ENCODE assay signal across 13 cellular contexts in the genomic region with DNA sequence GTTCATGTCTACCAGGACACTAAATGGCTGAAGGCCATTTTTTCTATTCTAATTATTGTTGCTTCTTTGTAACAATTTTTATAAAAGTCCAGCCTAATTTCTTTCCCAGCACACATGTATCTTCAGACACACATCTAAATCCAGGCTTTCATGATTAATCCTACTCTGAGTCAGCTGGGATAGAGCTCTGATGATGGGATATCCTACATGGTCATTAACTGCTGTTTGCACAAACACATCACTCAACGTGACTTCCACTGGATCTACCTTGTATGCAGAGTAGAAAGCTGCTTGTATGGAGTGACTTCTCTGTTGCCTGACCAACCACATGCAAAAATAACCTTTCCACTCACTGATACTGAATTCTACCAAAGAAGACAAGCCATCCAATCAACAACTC.
DNase-seq lines count a peak whose midpoint lies in the region; ATAC-seq, FAIRE-seq and TF ChIP-seq lines count a peak whose summit lies in the region.
"Had no signal": no experiment of that assay in that cellular context is flagged by ENCODE, and none has a peak within 500 bp of the region (broad histone marks: within the 10 kb centered on the region; RNA-seq: fewer than 3 reads in every experiment).

No MANE protein-coding gene starts in this region.

- peak; percentile 59 for FAIRE-seq in A549 (lab: Jason Lieb, UNC)

- TF ChIP-seq EP300 in A549 (IDR thresholded peaks at IDR 0.05) = no peak

- TF ChIP-seq CTCF in A549 (IDR thresholded peaks at IDR 0.05) = no peak

- H3K4me2 ChIP-seq in A549 = peak overlapping the region; percentile 74

- POLR2A ChIA-PET in A549 (lab: Yijun Ruan, JAX) = interaction anchor here (0.9 kb wide), 1 partner anchor 154 kb away, joined by 3 read pairs; no protein-coding TSS in a partner anchor

- peaks cover 45% of the 10 kb centered on the region for H3K4me1 ChIP-seq in A549

- peaks cover 6% of the 10 kb centered on the region; the same call in 2 of the 3 replicates for H3K9me3 ChIP-seq in A549
- H3K9me3 ChIP-seq: MG63 had no signal

- peak; percentile 61 to 63 for ATAC-seq in A549
- no peak for ATAC-seq in HG03521 (IDR thresholded peaks at IDR 0.05; ENCODE audit: unreplicated experiment)
- ATAC-seq in GM21786 (IDR thresholded peaks at IDR 0.05; ENCODE audit: unreplicated experiment) = no peak

- no peak overlapping the region for H3K4me3 ChIP-seq in A549
- H3K4me3 ChIP-seq: MG63 had no signal

- DNase-seq in A549 (ENCODE audit: low read depth in 1 of 2, low spot score in 1 of 2) (peak; percentile 26 to 63), HT1080 (ENCODE audit: low read depth) (peak; percentile 28), RPMI7951 (ENCODE audit: low read depth) (peak; percentile 30), iris pigment epithelial cell (ENCODE audit: low read depth) (peak; percentile 20), retina (no peak), DMS 273 (lab: John Stamatoyannopoulos, UW; ENCODE audit: unreplicated experiment) (no peak)
- DNase-seq: activated CD8-positive, alpha-beta memory T cell treated with anti-CD3 and anti-CD28 coated beads for 24 hours; aorta; COR-L47; MG63 had no signal

- no peak for TF ChIP-seq POLR2A in A549 (IDR thresholded peaks at IDR 0.05; ENCODE audit: low read length)

- 0% methylated on average over 1 of the region's 1 CpG for WGBS in A549 (ENCODE audit: missing lambda C conversion rate)

- CTCF ChIA-PET in A549 (lab: Yijun Ruan, JAX) = no interaction called here

- peak overlapping the region; percentile 69 to 79 for H3K27ac ChIP-seq in A549
- H3K27ac ChIP-seq: VCaP had no signal

- no peak for TF ChIP-seq RAD21 in A549 (conservative IDR thresholded peaks at IDR 0.05 in 1 of 2, IDR thresholded peaks at IDR 0.05 in 1 of 2)

TF ChIP-seq in A549, 52 proteins besides CTCF, POLR2A, EP300 and RAD21:
- no peak for TF ChIP-seq HEYL (CRISPR knock-in tag; IDR thresholded peaks at IDR 0.05)
- TF ChIP-seq EHF (CRISPR knock-in tag; IDR thresholded peaks at IDR 0.05) = no peak
- TF ChIP-seq, protein P1, sequence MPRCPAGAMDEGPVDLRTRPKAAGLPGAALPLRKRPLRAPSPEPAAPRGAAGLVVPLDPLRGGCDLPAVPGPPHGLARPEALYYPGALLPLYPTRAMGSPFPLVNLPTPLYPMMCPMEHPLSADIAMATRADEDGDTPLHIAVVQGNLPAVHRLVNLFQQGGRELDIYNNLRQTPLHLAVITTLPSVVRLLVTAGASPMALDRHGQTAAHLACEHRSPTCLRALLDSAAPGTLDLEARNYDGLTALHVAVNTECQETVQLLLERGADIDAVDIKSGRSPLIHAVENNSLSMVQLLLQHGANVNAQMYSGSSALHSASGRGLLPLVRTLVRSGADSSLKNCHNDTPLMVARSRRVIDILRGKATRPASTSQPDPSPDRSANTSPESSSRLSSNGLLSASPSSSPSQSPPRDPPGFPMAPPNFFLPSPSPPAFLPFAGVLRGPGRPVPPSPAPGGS (IDR thresholded peaks at IDR 0.05) = no peak
- no peak for TF ChIP-seq TFCP2L1 (CRISPR knock-in tag; IDR thresholded peaks at IDR 0.05)
- TF ChIP-seq NFE2L2 (conservative IDR thresholded peaks at IDR 0.05; ENCODE audit: low read length) = no peak
- TF ChIP-seq FOXS1 (CRISPR knock-in tag; IDR thresholded peaks at IDR 0.05) = no peak
TF ChIP-seq in A549: peak in this region for 0.

Comparison
In these comparisons a context has a peak if more than half of its experiments do, and no peak if none do; other contexts are left out.
1. ATAC-seq: peak in A549 (2 of 2); none in HG03521 (single experiment) and GM21786 (single experiment).
2. DNase-seq: peak in A549 (2 of 2), HT1080 (single experiment), RPMI7951 (single experiment) and iris pigment epithelial cell (single experiment); none in retina (single experiment) and DMS 273 (single experiment).